Comparison of ENCODE assay signal across 8 cellular contexts in genomic region chr7:73738612-73739386, GRCh38. TPM values are rescaled to one million over a fixed set of nuclear protein-coding genes. Genes with fewer than 3 reads are reported as not detected.
DNase-seq lines count a peak whose midpoint lies in the region; ATAC-seq, FAIRE-seq and TF ChIP-seq lines count a peak whose summit lies in the region.

ABHD11 (minus strand) TSS chr7:73738802; CDS start chr7:73738770, 32 bp downstream.

- H3K4me1 Mint-ChIP-seq in activated naive CD8-positive, alpha-beta T cell treated with anti-CD3 and anti-CD28 coated beads, Interleukin-2, amount 50 U/mL, for 24 hours, result peaks cover 11% of the 10 kb centered on the region

- peak; percentile 13 to 99 for TF ChIP-seq EP300 in tibial nerve (IDR thresholded peaks at IDR 0.05)

- H3K27me3 ChIP-seq in parathyroid adenoma (ENCODE audit: control insufficient read depth, insufficient read depth, low read length) (no peaks in the 10 kb centered on the region), tibial nerve (no peaks in the 10 kb centered on the region)

- H3K27ac Mint-ChIP-seq in activated naive CD8-positive, alpha-beta T cell treated with anti-CD3 and anti-CD28 coated beads, Interleukin-2, amount 50 U/mL, for 24 hours, result peak within 1 kb of the TSS; percentile 90

- peak within 1 kb of the TSS; percentile 94 for H2AFZ ChIP-seq in parathyroid adenoma

- H3K4me3 Mint-ChIP-seq in activated naive CD8-positive, alpha-beta T cell treated with anti-CD3 and anti-CD28 coated beads, Interleukin-2, amount 50 U/mL, for 24 hours, result peak within 1 kb of the TSS; percentile 89

- H3K36me3 ChIP-seq in parathyroid adenoma (ENCODE audit: control insufficient read depth, insufficient read depth, low read length) (no peaks in the 10 kb centered on the region), tibial nerve (peaks cover 0 to 19% (median 0%) of the 10 kb centered on the region in 3 donors)

- DNase-seq in GM12891 (ENCODE audit: insufficient read length, low spot score) (peak; percentile 97), NCI-H1436 (lab: John Stamatoyannopoulos, UW) (peak; percentile 97), SW480 (ENCODE audit: low spot score) (peak; percentile 98), Right ventricle myocardium superior (peak; percentile 99), tibial nerve (ENCODE audit: low spot score in 2 of 2) (peak; percentile 98 to 99)
- DNase-seq in activated naive CD8-positive, alpha-beta T cell treated with anti-CD3 and anti-CD28 coated beads, Interleukin-2, amount 50 U/mL, for 24 hours, result peak; percentile 99

- ATAC-seq in HG02798 (IDR thresholded peaks at IDR 0.05; ENCODE audit: poor library complexity, unreplicated experiment) (peak; percentile 92), Right ventricle myocardium superior (ENCODE audit: poor library complexity) (peak; percentile 96)
- peak; percentile 88 for ATAC-seq in activated naive CD8-positive, alpha-beta T cell treated with anti-CD3 and anti-CD28 coated beads, Interleukin-2, amount 50 U/mL, for 24 hours

- H3K9me3 ChIP-seq in parathyroid adenoma (ENCODE audit: control insufficient read depth, low read length) (no peaks in the 10 kb centered on the region), tibial nerve (no peaks in the 10 kb centered on the region)

- FAIRE-seq in GM12891 (lab: Jason Lieb, UNC), result peak; percentile 98

- H3K4me1 ChIP-seq in parathyroid adenoma (peaks cover 30% of the 10 kb centered on the region), tibial nerve (peaks cover 0 to 41% (median 13%) of the 10 kb centered on the region in 4 donors)

- no peak for TF ChIP-seq CTCF in parathyroid adenoma (IDR thresholded peaks at IDR 0.05)
- no peak for TF ChIP-seq CTCF in tibial nerve (IDR thresholded peaks at IDR 0.05)

- intact Hi-C loops in Right ventricle myocardium superior (cut with DNase I), result no loop called here

- peak within 1 kb of the TSS; percentile 28 for H3K9ac ChIP-seq in parathyroid adenoma

- H3K79me2 ChIP-seq in parathyroid adenoma, result no peaks in the 10 kb centered on the region

- peak within 1 kb of the TSS; percentile 93 for H3K4me2 ChIP-seq in parathyroid adenoma (ENCODE audit: low read length)

- 1% methylated on average over 63 to 73 of the region's 84 CpGs for WGBS in tibial nerve, 2 donors

- no peaks in the 10 kb centered on the region for H3K9me3 Mint-ChIP-seq in activated naive CD8-positive, alpha-beta T cell treated with anti-CD3 and anti-CD28 coated beads, Interleukin-2, amount 50 U/mL, for 24 hours

- no peaks in the 10 kb centered on the region for H3K36me3 Mint-ChIP-seq in activated naive CD8-positive, alpha-beta T cell treated with anti-CD3 and anti-CD28 coated beads, Interleukin-2, amount 50 U/mL, for 24 hours (ENCODE audit: low read depth)

- no peaks in the 10 kb centered on the region for H3K27me3 Mint-ChIP-seq in activated naive CD8-positive, alpha-beta T cell treated with anti-CD3 and anti-CD28 coated beads, Interleukin-2, amount 50 U/mL, for 24 hours

- TF ChIP-seq POLR2A in GM12891 (IDR thresholded peaks at IDR 0.05; ENCODE audit: low read depth, low read length), result peak; percentile 56; the same call in 1 of the 2 replicates
- peak; percentile 85 to 90 for TF ChIP-seq POLR2A in tibial nerve (IDR thresholded peaks at IDR 0.05)

- peak within 1 kb of the TSS; percentile 81 for H3K4me3 ChIP-seq in parathyroid adenoma (ENCODE audit: low read depth, low read length)
- peak within 1 kb of the TSS; percentile 71 to 95 (median 75) for H3K4me3 ChIP-seq in tibial nerve

- peak within 1 kb of the TSS; percentile 89 for H3K27ac ChIP-seq in parathyroid adenoma
- peak within 1 kb of the TSS; percentile 84 to 93 (median 90) for H3K27ac ChIP-seq in tibial nerve

TF ChIP-seq in GM12891, 5 proteins besides CTCF, POLR2A, EP300 and RAD21:
- TF ChIP-seq POU2F2 (IDR thresholded peaks at IDR 0.05; ENCODE audit: low read depth, low read length) (no peak), POLR2AphosphoS5 (IDR thresholded peaks at IDR 0.05; ENCODE audit: low read depth, low read length) (peak; percentile 75)
TF ChIP-seq in GM12891: peak in this region for 1.

RNA-seq across cellular contexts. Expression of gene ABHD11, which starts in this region (rescaled TPM):
- polyA plus RNA-seq in GM12891 (2012; ENCODE audit: low read depth, missing spikeins), result 7.5 TPM
- total RNA-seq in Right ventricle myocardium superior, result 18.6 TPM
- total RNA-seq in tibial nerve, result 10 to 100 TPM in 2 of 4 donors, 1 to 10 TPM in 2; 7.5 to 19.2 (median 10.9) TPM

Comparison
In these comparisons a context has a peak if more than half of its experiments do, and no peak if none do; other contexts are left out.
1. Peak in every context shown above with its lines: DNase-seq, ATAC-seq, H3K4me3 ChIP-seq and H3K27ac ChIP-seq.